In the genomic region with DNA sequence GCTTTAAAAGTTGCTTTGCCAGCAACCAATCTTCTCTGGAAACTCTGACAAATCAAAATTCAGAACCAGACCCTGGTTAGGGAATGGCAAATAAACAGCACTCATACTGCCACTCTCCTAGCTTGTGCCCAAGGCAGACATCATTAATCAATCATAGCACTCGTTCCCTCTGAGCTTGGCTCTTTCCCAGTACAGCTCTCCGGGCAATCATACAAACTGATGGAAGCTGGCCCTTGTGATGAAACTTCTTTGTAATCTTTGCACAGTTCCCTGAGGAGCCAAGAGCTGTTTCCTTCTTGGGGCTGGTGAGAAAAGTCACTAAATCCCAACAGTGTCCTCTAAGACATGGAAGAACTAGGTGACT, we compare ENCODE assay signal across 19 cellular contexts.
"Had no signal": no experiment of that assay in that cellular context is flagged by ENCODE, and none has a peak within 500 bp of the region (broad histone marks: within the 10 kb centered on the region; RNA-seq: fewer than 3 reads in every experiment).

No MANE protein-coding gene starts in this region.

- H3K36me3 Mint-ChIP-seq: activated naive CD4-positive, alpha-beta T cell treated with anti-CD3 and anti-CD28 coated beads, Interleukin-2, amount 50 U/mL, for 24 hours; brain; neural progenitor cell had no signal

- H3K27ac Mint-ChIP-seq: activated naive CD4-positive, alpha-beta T cell treated with anti-CD3 and anti-CD28 coated beads, Interleukin-2, amount 50 U/mL, for 24 hours had no signal

- H3K4me3 Mint-ChIP-seq: activated naive CD4-positive, alpha-beta T cell treated with anti-CD3 and anti-CD28 coated beads, Interleukin-2, amount 50 U/mL, for 24 hours; brain; neural progenitor cell had no signal

- H3K4me1 Mint-ChIP-seq: activated naive CD4-positive, alpha-beta T cell treated with anti-CD3 and anti-CD28 coated beads, Interleukin-2, amount 50 U/mL, for 24 hours had no signal

- DNase-seq: activated CD4-positive, alpha-beta T cell treated with anti-CD3 and anti-CD28 coated beads, Interleukin-2, amount 50 U/mL, for 1 hour; activated CD4-positive, CD25-positive, alpha-beta regulatory T cell treated with anti-CD3 and anti-CD28 coated beads, Interleukin-2, amount 50 U/mL, for 72 hours; activated gamma-delta T cell treated with Interleukin-2 at 50 U/mL for 16 hours; activated T-cell treated with anti-CD3 and anti-CD28 coated beads, Interleukin-2, amount 50 U/mL, for 1 hour; caudate nucleus; dermis blood vessel endothelial cell; effector CD8-positive, alpha-beta T cell; erythroblast; left cardiac atrium; mesenchymal stem cell; mucosa of descending colon; psoas muscle; stimulated activated CD4-positive, alpha-beta T cell treated with anti-CD3 and anti-CD28 coated beads, Interleukin-4, amount 100 ng/mL, for 4 hours; stimulated activated naive CD8-positive, alpha-beta T cell treated with anti-CD3 and anti-CD28 coated beads, Interleukin-15, Interleukin-2, amounts not matched to agents 100 U/mL and 50 U/mL, for 24 hours; T-helper 1 cell; WERI-Rb-1 had no signal

- H3K9me3 Mint-ChIP-seq: activated naive CD4-positive, alpha-beta T cell treated with anti-CD3 and anti-CD28 coated beads, Interleukin-2, amount 50 U/mL, for 24 hours; brain; neural progenitor cell had no signal

- H3K27me3 Mint-ChIP-seq: brain had no signal
